ENCODE assay signal across 10 cellular contexts in genomic region chr6:89834884-89835792, GRCh38. TPM values are rescaled to one million over a fixed set of nuclear protein-coding genes. Genes with fewer than 3 reads are reported as not detected.
DNase-seq lines count a peak whose midpoint lies in the region; ATAC-seq and TF ChIP-seq lines count a peak whose summit lies in the region.
"Had no signal": no experiment of that assay in that cellular context is flagged by ENCODE, and none has a peak within 500 bp of the region (broad histone marks: within the 10 kb centered on the region; RNA-seq: fewer than 3 reads in every experiment).

No MANE protein-coding gene starts in this region.

- H3F3A ChIP-seq in MM.1S (ENCODE audit: insufficient read depth, low read length): no peaks in the 10 kb centered on the region

- H3K36me3 Mint-ChIP-seq in endothelial cell (ENCODE audit: low read depth, unreplicated experiment): peaks cover 20% of the 10 kb centered on the region

- H3K4me2 ChIP-seq in MM.1S (ENCODE audit: low read depth, low read length): peak overlapping the region; percentile 32; the same call in 1 of the 2 replicates

- no peak overlapping the region for H3K4me3 ChIP-seq in MM.1S (ENCODE audit: low read length)
- H3K4me3 ChIP-seq: cardiac muscle cell had no signal

- peaks cover 8% of the 10 kb centered on the region for H3K4me1 Mint-ChIP-seq in endothelial cell (ENCODE audit: unreplicated experiment)

- H3K4me1 ChIP-seq in MM.1S (ENCODE audit: low read length) (peaks cover 9% of the 10 kb centered on the region; the same call in 1 of the 2 replicates), foreskin keratinocyte (no peaks in the 10 kb centered on the region)

- H3K36me3 ChIP-seq in MM.1S (replicated peaks; ENCODE audit: insufficient read depth, low read length): peaks cover 4% of the 10 kb centered on the region; the same call in 1 of the 2 replicates

- DNase-seq in MM.1S (peak; percentile 49), endothelial cell (ENCODE audit: low spot score) (no peak), 8988T (no peak), dedifferentiated amniotic fluid mesenchymal stem cell (ENCODE audit: extremely low spot score) (no peak), foreskin keratinocyte (no peak), NCI-H526 treated with DMSO at 0.1 percent for 48 hours (lab: John Stamatoyannopoulos, UW) (no peak)

- no peaks in the 10 kb centered on the region for H3K9me2 ChIP-seq in MM.1S (replicated peaks; ENCODE audit: insufficient read depth, low read length)

- H3K27ac ChIP-seq in MM.1S (ENCODE audit: low read length): peak overlapping the region; percentile 2; the same call in 1 of the 2 replicates
- no peak overlapping the region for H3K27ac ChIP-seq in foreskin keratinocyte
- H3K27ac ChIP-seq: cardiac muscle cell had no signal

- H3K9me3 Mint-ChIP-seq in endothelial cell (ENCODE audit: unreplicated experiment): no peaks in the 10 kb centered on the region

- H3K9me3 ChIP-seq in MM.1S (replicated peaks; ENCODE audit: insufficient read depth, low read length): no peaks in the 10 kb centered on the region

- no peak overlapping the region for H3K9ac ChIP-seq in MM.1S (ENCODE audit: low read length)

- peaks cover 67% of the 10 kb centered on the region for H3K79me2 ChIP-seq in MM.1S (ENCODE audit: low read length)

- TF ChIP-seq CTCF in MM.1S (IDR thresholded peaks at IDR 0.05; ENCODE audit: low read length) (no peak), endothelial cell (IDR thresholded peaks at IDR 0.05; ENCODE audit: unreplicated experiment) (no peak), foreskin keratinocyte (conservative IDR thresholded peaks at IDR 0.05) (no peak)

- H4K20me1 ChIP-seq in MM.1S (ENCODE audit: insufficient read depth, low read length): peaks cover 4% of the 10 kb centered on the region; the same call in 1 of the 2 replicates

- H3K27ac Mint-ChIP-seq in endothelial cell (ENCODE audit: unreplicated experiment): no peak overlapping the region

- H3K27me3 ChIP-seq in MM.1S (replicated peaks; ENCODE audit: insufficient read depth, low read length) (no peaks in the 10 kb centered on the region), foreskin keratinocyte (no peaks in the 10 kb centered on the region)
- H3K27me3 ChIP-seq: cardiac muscle cell had no signal

- ATAC-seq in GM18502 (IDR thresholded peaks at IDR 0.05; ENCODE audit: poor library complexity, unreplicated experiment) (peak; percentile 98), GM21737 (IDR thresholded peaks at IDR 0.05; ENCODE audit: unreplicated experiment) (peak; percentile 94), foreskin keratinocyte (no peak)

- H3K27me3 Mint-ChIP-seq in endothelial cell (ENCODE audit: unreplicated experiment): peaks cover 6% of the 10 kb centered on the region

- H2AFZ ChIP-seq in MM.1S (ENCODE audit: low read length): no peak overlapping the region

- H3K4me3 Mint-ChIP-seq in endothelial cell (ENCODE audit: unreplicated experiment): peak overlapping the region; percentile 13

RNA-seq across cellular contexts. Expression of gene CASP8AP2, which starts 5.5 kb away (rescaled TPM):
- total RNA-seq in endothelial cell (ENCODE audit: unreplicated experiment): 19.2 TPM
- 16.1 and 17.8 TPM in 2 replicates for total RNA-seq in foreskin keratinocyte
- 3.0 TPM in 2 replicates for polyA plus RNA-seq in foreskin keratinocyte

RNA-seq across cellular contexts. Expression of gene MDN1, which starts 15.5 kb away (rescaled TPM):
- total RNA-seq in endothelial cell (ENCODE audit: unreplicated experiment): 70.0 TPM
- total RNA-seq in foreskin keratinocyte: 23.2 and 26.1 TPM in 2 replicates
- polyA plus RNA-seq in foreskin keratinocyte: 12.4 and 14.1 TPM in 2 replicates

RNA-seq across cellular contexts. Expression of gene GJA10, which starts 59.1 kb away (rescaled TPM):
- total RNA-seq in endothelial cell (ENCODE audit: unreplicated experiment) (not detected), foreskin keratinocyte (not detected in 2 replicates)
- not detected in 2 replicates for polyA plus RNA-seq in foreskin keratinocyte
- total RNA-seq: cardiac muscle cell, skeletal muscle tissue had no signal
- polyA plus RNA-seq: cardiac muscle cell had no signal
